Comparison of ENCODE assay signal across 8 cellular contexts in genomic region chr18:712401-713134, GRCh38. TPM values are rescaled to one million over a fixed set of nuclear protein-coding genes. Genes with fewer than 3 reads are reported as not detected.
DNase-seq lines count a peak whose midpoint lies in the region; ATAC-seq and TF ChIP-seq lines count a peak whose summit lies in the region.

A gene with protein sequence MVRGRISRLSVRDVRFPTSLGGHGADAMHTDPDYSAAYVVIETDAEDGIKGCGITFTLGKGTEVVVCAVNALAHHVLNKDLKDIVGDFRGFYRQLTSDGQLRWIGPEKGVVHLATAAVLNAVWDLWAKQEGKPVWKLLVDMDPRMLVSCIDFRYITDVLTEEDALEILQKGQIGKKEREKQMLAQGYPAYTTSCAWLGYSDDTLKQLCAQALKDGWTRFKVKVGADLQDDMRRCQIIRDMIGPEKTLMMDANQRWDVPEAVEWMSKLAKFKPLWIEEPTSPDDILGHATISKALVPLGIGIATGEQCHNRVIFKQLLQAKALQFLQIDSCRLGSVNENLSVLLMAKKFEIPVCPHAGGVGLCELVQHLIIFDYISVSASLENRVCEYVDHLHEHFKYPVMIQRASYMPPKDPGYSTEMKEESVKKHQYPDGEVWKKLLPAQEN (minus strand): TSS chr18:712630. CDS start chr18:712587, 43 bp downstream.

- peaks cover 11% of the 10 kb centered on the region for H3K27me3 Mint-ChIP-seq in glutamatergic neuron (ENCODE audit: unreplicated experiment)
- H3K27me3 Mint-ChIP-seq in osteocyte (ENCODE audit: unreplicated experiment): no peaks in the 10 kb centered on the region

- H3K4me1 ChIP-seq in thymus (ENCODE audit: control insufficient read depth, insufficient read depth, low read length): peaks cover 5% of the 10 kb centered on the region

- peaks cover 8% of the 10 kb centered on the region for H3K36me3 ChIP-seq in thymus (ENCODE audit: control insufficient read depth, insufficient read depth)

- peak within 1 kb of the TSS; percentile 98 to 99 for H3K27ac Mint-ChIP-seq in activated naive CD4-positive, alpha-beta T cell treated with anti-CD3 and anti-CD28 coated beads, Interleukin-2, amount 50 U/mL, for 72 hours
- H3K27ac Mint-ChIP-seq in glutamatergic neuron (ENCODE audit: unreplicated experiment) (no peak within 1 kb of the TSS), osteocyte (ENCODE audit: unreplicated experiment) (peak within 1 kb of the TSS; percentile 84)

- peaks cover 20 to 25% of the 10 kb centered on the region in 2 donors for H3K36me3 Mint-ChIP-seq in activated naive CD4-positive, alpha-beta T cell treated with anti-CD3 and anti-CD28 coated beads, Interleukin-2, amount 50 U/mL, for 72 hours
- H3K36me3 Mint-ChIP-seq in glutamatergic neuron (ENCODE audit: unreplicated experiment): peaks cover 3% of the 10 kb centered on the region
- no peaks in the 10 kb centered on the region for H3K36me3 Mint-ChIP-seq in osteocyte (ENCODE audit: unreplicated experiment)

- H3K4me3 ChIP-seq in thymus (ENCODE audit: low read length): peak within 1 kb of the TSS; percentile 56

- peak within 1 kb of the TSS; percentile 68 for H3K4me3 Mint-ChIP-seq in glutamatergic neuron (ENCODE audit: unreplicated experiment)
- H3K4me3 Mint-ChIP-seq in osteocyte (ENCODE audit: unreplicated experiment): peak within 1 kb of the TSS; percentile 80

- H3K4me1 Mint-ChIP-seq in glutamatergic neuron (ENCODE audit: low read depth, unreplicated experiment) (no peaks in the 10 kb centered on the region), osteocyte (ENCODE audit: unreplicated experiment) (peaks cover 23% of the 10 kb centered on the region)

- WGBS in thymus: 11% methylated on average over 90 of the region's 91 CpGs

- TF ChIP-seq CTCF in glutamatergic neuron (IDR thresholded peaks at IDR 0.05; ENCODE audit: partially characterized antibody, unreplicated experiment): peak; percentile 93
- TF ChIP-seq CTCF in osteocyte (IDR thresholded peaks at IDR 0.05): peak; percentile 76

- no peaks in the 10 kb centered on the region for H3K27me3 ChIP-seq in thymus (ENCODE audit: control insufficient read depth, insufficient read depth)

- DNase-seq in DMS53 (lab: John Stamatoyannopoulos, UW): peak; percentile 98
- DNase-seq in HuH-7 (ENCODE audit: low spot score): peak; percentile 95
- DNase-seq in SKM-1 (lab: John Stamatoyannopoulos, UW; ENCODE audit: unreplicated experiment): peak; percentile 53
- peak; percentile 92 to 93 for DNase-seq in activated naive CD4-positive, alpha-beta T cell treated with anti-CD3 and anti-CD28 coated beads, Interleukin-2, amount 50 U/mL, for 72 hours (ENCODE audit: low spot score in 2 of 2)
- peak; percentile 91 for DNase-seq in glutamatergic neuron
- peak; percentile 91 for DNase-seq in osteocyte (ENCODE audit: extremely low spot score, unreplicated experiment)

- peaks cover 1% of the 10 kb centered on the region for H3K9me3 ChIP-seq in thymus (ENCODE audit: control insufficient read depth)

- peak within 1 kb of the TSS; percentile 79 for H3K27ac ChIP-seq in thymus (ENCODE audit: low read depth)

- peaks cover 0 to 3% of the 10 kb centered on the region in 2 donors for H3K9me3 Mint-ChIP-seq in activated naive CD4-positive, alpha-beta T cell treated with anti-CD3 and anti-CD28 coated beads, Interleukin-2, amount 50 U/mL, for 72 hours
- no peaks in the 10 kb centered on the region for H3K9me3 Mint-ChIP-seq in glutamatergic neuron (ENCODE audit: unreplicated experiment)
- H3K9me3 Mint-ChIP-seq in osteocyte (ENCODE audit: unreplicated experiment): peaks cover 7% of the 10 kb centered on the region

- ATAC-seq in GM21447 (IDR thresholded peaks at IDR 0.05; ENCODE audit: unreplicated experiment): peak; percentile 76
- peak; percentile 86 to 94 for ATAC-seq in activated naive CD4-positive, alpha-beta T cell treated with anti-CD3 and anti-CD28 coated beads, Interleukin-2, amount 50 U/mL, for 72 hours

RNA-seq across cellular contexts. Expression of the gene that starts here (rescaled TPM):
- total RNA-seq in activated naive CD4-positive, alpha-beta T cell treated with anti-CD3 and anti-CD28 coated beads, Interleukin-2, amount 50 U/mL, for 72 hours: 10 to 100 TPM; 51.8 to 83.8 TPM
- 9.7 TPM for total RNA-seq in glutamatergic neuron (ENCODE audit: unreplicated experiment)
- total RNA-seq in osteocyte: 22.3 and 25.0 TPM in 2 replicates
- polyA plus RNA-seq in thymus: 83.1 TPM

Comparison
In these comparisons a context has a peak if more than half of its experiments do, and no peak if none do; other contexts are left out.
1. Peak in every context shown above with its lines: DNase-seq, ATAC-seq, H3K4me3 ChIP-seq and H3K27ac ChIP-seq.